10 cellular contexts compared by ENCODE assay signal in the genomic region with DNA sequence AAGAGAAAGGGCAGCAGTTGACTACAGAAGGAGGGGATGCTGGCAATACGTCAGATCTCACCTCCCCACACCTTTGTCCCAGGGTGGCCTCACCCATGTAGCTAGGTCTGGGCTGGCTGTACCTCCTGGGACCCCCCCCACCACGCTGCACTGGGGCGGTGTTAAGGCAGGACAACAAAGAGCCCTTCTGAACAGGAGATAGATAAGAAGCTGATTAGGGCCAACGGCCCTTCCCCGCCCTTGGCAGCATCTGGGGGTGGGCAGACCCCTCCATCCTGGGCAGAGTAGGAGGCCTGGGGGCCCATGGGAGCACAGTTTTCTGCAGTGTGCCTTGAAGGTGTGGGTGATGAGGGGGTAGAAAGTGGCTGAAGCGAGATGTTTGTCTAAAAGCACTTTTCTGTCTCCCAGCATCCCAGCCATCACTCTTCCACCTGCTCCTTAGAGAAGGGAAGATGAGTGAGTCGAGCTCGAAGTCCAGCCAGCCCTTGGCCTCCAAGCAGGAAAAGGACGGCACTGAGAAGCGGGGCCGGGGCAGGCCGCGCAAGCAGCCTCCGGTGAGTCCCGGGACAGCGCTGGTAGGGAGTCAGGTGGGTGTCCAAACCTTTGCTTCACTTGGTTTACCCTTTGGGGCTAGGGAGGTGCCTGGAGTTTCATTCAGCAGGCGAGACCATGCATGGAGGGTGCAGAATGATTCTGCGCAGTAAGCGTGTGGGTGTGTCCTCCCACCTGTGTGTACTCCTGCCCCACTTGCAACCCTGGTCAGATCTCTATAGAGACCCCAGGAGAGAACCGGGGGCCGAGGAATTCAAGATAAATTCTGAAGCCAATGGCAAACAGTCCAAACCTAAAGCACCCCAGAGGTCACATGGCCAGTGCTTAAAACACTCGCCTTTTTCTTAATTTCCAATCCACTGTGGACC. TPM values are rescaled to one million over a fixed set of nuclear protein-coding genes. Genes with fewer than 3 reads are reported as not detected.
DNase-seq lines count a peak whose midpoint lies in the region; ATAC-seq and TF ChIP-seq lines count a peak whose summit lies in the region.
"Had no signal": no experiment of that assay in that cellular context is flagged by ENCODE, and none has a peak within 500 bp of the region (broad histone marks: within the 10 kb centered on the region; RNA-seq: fewer than 3 reads in every experiment).

No MANE protein-coding gene starts in this region.

- H3K27me3 ChIP-seq in CD4-positive, CD25-positive, alpha-beta regulatory T cell (ENCODE audit: control insufficient read depth, insufficient read depth, low read length), result no peaks in the 10 kb centered on the region
- no peaks in the 10 kb centered on the region for H3K27me3 ChIP-seq in esophagus squamous epithelium

- WGBS in esophagus squamous epithelium, 2 donors, result 86 to 89% methylated on average over 11 to 14 of the region's 22 CpGs

- ATAC-seq in CD4-positive, CD25-positive, alpha-beta regulatory T cell (ENCODE audit: low read depth in 2 of 2), result no peak
- ATAC-seq in activated naive CD8-positive, alpha-beta T cell treated with anti-CD3 and anti-CD28 coated beads, Interleukin-2, amount 10 ng/mL, durations not matched to agents 7 days and 5 days (ENCODE audit: low read depth), result no peak
- ATAC-seq in memory B cell (ENCODE audit: low read depth), result no peak
- no peak for ATAC-seq in HG03378 (IDR thresholded peaks at IDR 0.05; ENCODE audit: unreplicated experiment)
- ATAC-seq: mucosa of descending colon had no signal

- H3K36me3 ChIP-seq in CD4-positive, CD25-positive, alpha-beta regulatory T cell (ENCODE audit: control insufficient read depth, insufficient read depth, low read length), result peaks cover 33% of the 10 kb centered on the region
- peaks cover 4 to 54% (median 16%) of the 10 kb centered on the region in 3 donors for H3K36me3 ChIP-seq in esophagus squamous epithelium

- peaks cover 11% of the 10 kb centered on the region for H3K36me3 Mint-ChIP-seq in CD4-positive, CD25-positive, alpha-beta regulatory T cell
- peaks cover 18% of the 10 kb centered on the region for H3K36me3 Mint-ChIP-seq in activated naive CD8-positive, alpha-beta T cell treated with anti-CD3 and anti-CD28 coated beads, Interleukin-2, amount 10 ng/mL, durations not matched to agents 7 days and 5 days
- H3K36me3 Mint-ChIP-seq in memory B cell, result peaks cover 12% of the 10 kb centered on the region

- H3K9me3 Mint-ChIP-seq in CD4-positive, CD25-positive, alpha-beta regulatory T cell, result no peaks in the 10 kb centered on the region
- H3K9me3 Mint-ChIP-seq in activated naive CD8-positive, alpha-beta T cell treated with anti-CD3 and anti-CD28 coated beads, Interleukin-2, amount 10 ng/mL, durations not matched to agents 7 days and 5 days, result no peaks in the 10 kb centered on the region
- H3K9me3 Mint-ChIP-seq in memory B cell, result no peaks in the 10 kb centered on the region

- TF ChIP-seq CTCF in HFF-Myc (IDR thresholded peaks at IDR 0.05; ENCODE audit: low read depth, low read length, missing control alignments) (no peak), esophagus squamous epithelium (IDR thresholded peaks at IDR 0.05) (no peak)

- DNase-seq in CD4-positive, CD25-positive, alpha-beta regulatory T cell, result no peak
- no peak for DNase-seq in HFF-Myc (ENCODE audit: extremely low read depth, low read depth)
- peak; percentile 16 for DNase-seq in activated naive CD8-positive, alpha-beta T cell treated with anti-CD3 and anti-CD28 coated beads, Interleukin-2, amount 10 ng/mL, durations not matched to agents 7 days and 5 days
- DNase-seq in memory B cell (ENCODE audit: low spot score in 2 of 2), result no peak
- no peak for DNase-seq in COLO829 (ENCODE audit: low spot score)
- no peak for DNase-seq in esophagus squamous epithelium (lab: John Stamatoyannopoulos, UW)
- no peak for DNase-seq in DMS153 (lab: John Stamatoyannopoulos, UW)
- DNase-seq: KG1 had no signal

- TF ChIP-seq POLR2A in esophagus squamous epithelium (IDR thresholded peaks at IDR 0.05), result no peak

- peaks cover 38% of the 10 kb centered on the region for H3K4me1 ChIP-seq in CD4-positive, CD25-positive, alpha-beta regulatory T cell (ENCODE audit: control insufficient read depth, insufficient read depth, low read length, poor library complexity, severe bottlenecking)
- peaks cover 15 to 75% (median 41%) of the 10 kb centered on the region in 3 donors for H3K4me1 ChIP-seq in esophagus squamous epithelium

- peak overlapping the region in 3 of 4 donors; percentile 40 to 72 (median 46) for H3K4me3 Mint-ChIP-seq in CD4-positive, CD25-positive, alpha-beta regulatory T cell
- H3K4me3 Mint-ChIP-seq in activated naive CD8-positive, alpha-beta T cell treated with anti-CD3 and anti-CD28 coated beads, Interleukin-2, amount 10 ng/mL, durations not matched to agents 7 days and 5 days, result no peak overlapping the region
- H3K4me3 Mint-ChIP-seq in memory B cell, result no peak overlapping the region

- intact Hi-C loops in esophagus squamous epithelium (cut with DNase I), result no loop called here

- no peaks in the 10 kb centered on the region for H3K27me3 Mint-ChIP-seq in CD4-positive, CD25-positive, alpha-beta regulatory T cell
- H3K27me3 Mint-ChIP-seq in activated naive CD8-positive, alpha-beta T cell treated with anti-CD3 and anti-CD28 coated beads, Interleukin-2, amount 10 ng/mL, durations not matched to agents 7 days and 5 days, result no peaks in the 10 kb centered on the region
- H3K27me3 Mint-ChIP-seq in memory B cell, result no peaks in the 10 kb centered on the region

- POLR2A ChIA-PET in activated naive CD8-positive, alpha-beta T cell treated with anti-CD3 and anti-CD28 coated beads, Interleukin-2, amount 10 ng/mL, durations not matched to agents 7 days and 5 days (lab: Charles Lee), result no interaction called here

- H3K27ac ChIP-seq in CD4-positive, CD25-positive, alpha-beta regulatory T cell (ENCODE audit: insufficient read depth, low read length, poor library complexity, severe bottlenecking), result no peak overlapping the region
- no peak overlapping the region for H3K27ac ChIP-seq in esophagus squamous epithelium

- H3K27ac Mint-ChIP-seq in CD4-positive, CD25-positive, alpha-beta regulatory T cell, result peak overlapping the region in 2 of 3 donors; percentile 74 to 84
- H3K27ac Mint-ChIP-seq in activated naive CD8-positive, alpha-beta T cell treated with anti-CD3 and anti-CD28 coated beads, Interleukin-2, amount 10 ng/mL, durations not matched to agents 7 days and 5 days, result peak overlapping the region; percentile 38
- peak overlapping the region; percentile 66 for H3K27ac Mint-ChIP-seq in memory B cell

- H3K4me1 Mint-ChIP-seq in CD4-positive, CD25-positive, alpha-beta regulatory T cell, result peaks cover 8 to 59% (median 40%) of the 10 kb centered on the region in 4 donors
- peaks cover 50% of the 10 kb centered on the region for H3K4me1 Mint-ChIP-seq in activated naive CD8-positive, alpha-beta T cell treated with anti-CD3 and anti-CD28 coated beads, Interleukin-2, amount 10 ng/mL, durations not matched to agents 7 days and 5 days
- H3K4me1 Mint-ChIP-seq in memory B cell, result peaks cover 27% of the 10 kb centered on the region

- H3K9me3 ChIP-seq in CD4-positive, CD25-positive, alpha-beta regulatory T cell (ENCODE audit: control insufficient read depth in 2 of 2, low read length in 2 of 2), result no peaks in the 10 kb centered on the region
- no peaks in the 10 kb centered on the region for H3K9me3 ChIP-seq in esophagus squamous epithelium
- H3K9me3 ChIP-seq: mucosa of descending colon had no signal

- no peak overlapping the region for H3K4me3 ChIP-seq in CD4-positive, CD25-positive, alpha-beta regulatory T cell (ENCODE audit: low read depth, low read length)
- peak overlapping the region; percentile 69 for H3K4me3 ChIP-seq in HFF-Myc (replicated peaks; ENCODE audit: low read depth, low read length)
- H3K4me3 ChIP-seq in esophagus squamous epithelium, result no peak overlapping the region
- H3K4me3 ChIP-seq: mucosa of descending colon had no signal

RNA-seq across cellular contexts. Expression of gene HMGA1, which starts 3.9 kb away (rescaled TPM):
- 87.2 TPM for total RNA-seq in CD4-positive, CD25-positive, alpha-beta regulatory T cell
- 10 to 100 TPM; 31.6 to 36.2 (median 34.3) TPM for polyA plus RNA-seq in CD4-positive, CD25-positive, alpha-beta regulatory T cell
- total RNA-seq in activated naive CD8-positive, alpha-beta T cell treated with anti-CD3 and anti-CD28 coated beads, Interleukin-2, amount 10 ng/mL, durations not matched to agents 7 days and 5 days, result 100 to 1,000 TPM; 233 to 247 TPM
- total RNA-seq in esophagus squamous epithelium, result 100 to 1,000 TPM; 118 to 309 (median 193) TPM

RNA-seq across cellular contexts. Expression of gene SMIM29, which starts 8.2 kb away (rescaled TPM):
- total RNA-seq in CD4-positive, CD25-positive, alpha-beta regulatory T cell, result 29.2 TPM
- polyA plus RNA-seq in CD4-positive, CD25-positive, alpha-beta regulatory T cell, result 10 to 100 TPM; 47.7 to 82.3 (median 60.7) TPM
- 10 to 100 TPM; 24.4 to 28.3 TPM for total RNA-seq in activated naive CD8-positive, alpha-beta T cell treated with anti-CD3 and anti-CD28 coated beads, Interleukin-2, amount 10 ng/mL, durations not matched to agents 7 days and 5 days
- total RNA-seq in esophagus squamous epithelium, result 10 to 100 TPM; 17.3 to 21.6 (median 18.2) TPM

Comparison
In these comparisons a context has a peak if more than half of its experiments do, and no peak if none do; other contexts are left out.
1. H3K4me3 Mint-ChIP-seq: peak in CD4-positive, CD25-positive, alpha-beta regulatory T cell (3 of 4); none in activated naive CD8-positive, alpha-beta T cell treated with anti-CD3 and anti-CD28 coated beads, Interleukin-2, amount 10 ng/mL, durations not matched to agents 7 days and 5 days (single experiment) and memory B cell (single experiment).
2. Peak in every context shown above with its lines, with median percentiles within 50 percentile points of each other: H3K27ac Mint-ChIP-seq.